Comparison of ENCODE assay signal across 14 cellular contexts in genomic region chr1:229339520-229339919, GRCh38. TPM values are rescaled to one million over a fixed set of nuclear protein-coding genes. Genes with fewer than 3 reads are reported as not detected.
A peak's percentile ranks its signal among the peaks of the same experiment; 100 is the strongest.
DNase-seq lines count a peak whose midpoint lies in the region; ATAC-seq and TF ChIP-seq lines count a peak whose summit lies in the region.
"Had no signal": no experiment of that assay in that cellular context is flagged by ENCODE, and none has a peak within 500 bp of the region (broad histone marks: within the 10 kb centered on the region; RNA-seq: fewer than 3 reads in every experiment).

No MANE protein-coding gene starts in this region.

- no peak overlapping the region for H2BK120ac ChIP-seq in mesendoderm (ENCODE audit: low read depth, low read length)

- H3K18ac ChIP-seq in mesendoderm (ENCODE audit: low read length) = no peak overlapping the region

- no peak for TF ChIP-seq CTCF in VCaP (conservative IDR thresholded peaks at IDR 0.05)

- H4K5ac ChIP-seq in mesendoderm (ENCODE audit: low read length) = no peak overlapping the region

- H3K27ac Mint-ChIP-seq in effector memory CD8-positive, alpha-beta T cell = peak overlapping the region in 1 of 2 donors; percentile 92
- H3K27ac Mint-ChIP-seq: endodermal cell had no signal

- H3K4ac ChIP-seq in mesendoderm (ENCODE audit: low read depth, low read length) = no peak overlapping the region

- no peaks in the 10 kb centered on the region for H3K9me3 Mint-ChIP-seq in effector memory CD8-positive, alpha-beta T cell

- no CpG with 5 or more reads among the region's 3 CpGs for WGBS in mesendoderm (ENCODE audit: extremely low coverage, insufficient coverage, low lambda C conversion rate)

- peaks cover 16% of the 10 kb centered on the region for H3K36me3 Mint-ChIP-seq in effector memory CD8-positive, alpha-beta T cell (ENCODE audit: insufficient read depth)

- ATAC-seq in effector memory CD8-positive, alpha-beta T cell (replicated peaks) = no peak
- ATAC-seq in HG02884 (IDR thresholded peaks at IDR 0.05; ENCODE audit: unreplicated experiment) (no peak), HG03045 (IDR thresholded peaks at IDR 0.05; ENCODE audit: unreplicated experiment) (no peak)
- ATAC-seq: psoas muscle had no signal

- no peak overlapping the region for H3K9ac ChIP-seq in mesendoderm (ENCODE audit: low read length)

- H3K27me3 Mint-ChIP-seq in effector memory CD8-positive, alpha-beta T cell = no peaks in the 10 kb centered on the region

- H3K79me2 ChIP-seq in mesendoderm (ENCODE audit: control insufficient read depth, insufficient read depth, low read length) = no peaks in the 10 kb centered on the region

- no peaks in the 10 kb centered on the region for H3K36me3 ChIP-seq in mesendoderm (ENCODE audit: control insufficient read depth, insufficient read depth, low read length)

- no peak overlapping the region for H2AK5ac ChIP-seq in mesendoderm (ENCODE audit: low read length)

- H3K27ac ChIP-seq in VCaP (peak overlapping the region; percentile 87), mesendoderm (ENCODE audit: low read depth, low read length) (no peak overlapping the region)
- H3K27ac ChIP-seq: psoas muscle, transverse colon had no signal

- H3K4me2 ChIP-seq in mesendoderm (ENCODE audit: low read length) = no peak overlapping the region

- H3K4me3 Mint-ChIP-seq in effector memory CD8-positive, alpha-beta T cell = peak overlapping the region; percentile 95

- no peak overlapping the region for H3K56ac ChIP-seq in mesendoderm (ENCODE audit: low read length)

- DNase-seq in stimulated activated naive CD4-positive, alpha-beta T cell treated with Interleukin-2 at 50 U/mL for 16 hours (lab: John Stamatoyannopoulos, UW) = peak; percentile 32
- no peak for DNase-seq in stimulated activated naive CD4-positive, alpha-beta T cell (lab: John Stamatoyannopoulos, UW)
- no peak for DNase-seq in effector memory CD8-positive, alpha-beta T cell
- no peak for DNase-seq in mesendoderm
- no peak for DNase-seq in NCI-H2107 (lab: John Stamatoyannopoulos, UW)
- DNase-seq: amygdala, BE2C, endodermal cell, psoas muscle, RPMI8226, transverse colon had no signal

- H2BK15ac ChIP-seq in mesendoderm (replicated peaks; ENCODE audit: low read depth) = no peak overlapping the region

- H2BK5ac ChIP-seq in mesendoderm (ENCODE audit: low read length) = no peak overlapping the region

- H3K4me1 ChIP-seq in mesendoderm (ENCODE audit: control insufficient read depth, low read depth, low read length) = no peaks in the 10 kb centered on the region
- H3K4me1 ChIP-seq: BE2C had no signal

- H3K23ac ChIP-seq in mesendoderm (ENCODE audit: low read length) = no peak overlapping the region

- H3K4me3 ChIP-seq in mesendoderm (ENCODE audit: low read length) = no peak overlapping the region
- H3K4me3 ChIP-seq: psoas muscle, transverse colon had no signal

- no peak overlapping the region for H4K8ac ChIP-seq in mesendoderm (ENCODE audit: low read depth, low read length)

- H3K79me1 ChIP-seq in mesendoderm (ENCODE audit: low read length) = peaks cover 2% of the 10 kb centered on the region

- H3K27me3 ChIP-seq in mesendoderm (ENCODE audit: insufficient read depth, low read length, poor library complexity) = no peaks in the 10 kb centered on the region
- H3K27me3 ChIP-seq: BE2C had no signal

- peaks cover 21 to 40% of the 10 kb centered on the region in 2 donors for H3K4me1 Mint-ChIP-seq in effector memory CD8-positive, alpha-beta T cell (ENCODE audit: low read depth in 2 of 2)

RNA-seq across cellular contexts. Expression of gene CCSAP, which starts 3.3 kb away (rescaled TPM):
- 5.1 TPM for polyA plus RNA-seq in mesendoderm (2013, experiment 1 of 2)
- polyA plus RNA-seq in mesendoderm (2013, experiment 2 of 2) = 5.3 TPM
